ENCODE assay signal across 3 cellular contexts in the genomic region with DNA sequence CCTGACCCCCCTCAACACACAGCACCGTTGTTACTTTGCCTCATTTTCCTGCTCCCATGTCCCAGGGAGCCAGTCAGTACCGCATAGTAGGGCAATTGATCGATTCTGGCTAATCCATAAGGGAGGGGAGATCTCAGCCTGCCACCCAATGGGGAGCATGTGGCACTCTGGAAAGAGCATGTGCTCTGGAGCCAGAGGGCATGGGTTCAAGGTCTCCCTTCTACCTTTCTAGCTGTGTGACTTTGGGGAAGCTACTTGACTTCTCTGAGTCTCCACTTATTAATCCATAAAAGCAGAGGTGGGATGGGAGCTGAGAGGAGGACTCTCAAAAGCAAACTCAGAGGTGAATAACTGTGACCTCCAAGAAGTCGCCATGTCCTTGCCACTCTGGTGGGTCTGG. TPM values are rescaled to one million over a fixed set of nuclear protein-coding genes. Genes with fewer than 3 reads are reported as not detected.
"Had no signal": no experiment of that assay in that cellular context is flagged by ENCODE, and none has a peak within 500 bp of the region (broad histone marks: within the 10 kb centered on the region; RNA-seq: fewer than 3 reads in every experiment).

No MANE protein-coding gene starts in this region.

RNA-seq across cellular contexts. Expression of gene PAX8, which starts 27.5 kb away (rescaled TPM):
- total RNA-seq: occipital lobe, skeletal muscle tissue, temporal lobe had no signal
